1 cellular context compared by ENCODE assay signal in genomic region chr7:140230862-140231778, GRCh38.
TF ChIP-seq lines count a peak whose summit lies in the region.

No MANE protein-coding gene starts in this region.

TF ChIP-seq in HepG2, 621 proteins besides CTCF, POLR2A, EP300 and RAD21 (continued from another document and continues in another):
- TF ChIP-seq, protein P1, sequence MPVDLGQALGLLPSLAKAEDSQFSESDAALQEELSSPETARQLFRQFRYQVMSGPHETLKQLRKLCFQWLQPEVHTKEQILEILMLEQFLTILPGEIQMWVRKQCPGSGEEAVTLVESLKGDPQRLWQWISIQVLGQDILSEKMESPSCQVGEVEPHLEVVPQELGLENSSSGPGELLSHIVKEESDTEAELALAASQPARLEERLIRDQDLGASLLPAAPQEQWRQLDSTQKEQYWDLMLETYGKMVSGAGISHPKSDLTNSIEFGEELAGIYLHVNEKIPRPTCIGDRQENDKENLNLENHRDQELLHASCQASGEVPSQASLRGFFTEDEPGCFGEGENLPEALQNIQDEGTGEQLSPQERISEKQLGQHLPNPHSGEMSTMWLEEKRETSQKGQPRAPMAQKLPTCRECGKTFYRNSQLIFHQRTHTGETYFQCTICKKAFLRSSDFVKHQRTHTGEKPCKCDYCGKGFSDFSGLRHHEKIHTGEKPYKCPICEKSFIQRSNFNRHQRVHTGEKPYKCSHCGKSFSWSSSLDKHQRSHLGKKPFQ (CRISPR knock-in tag; IDR thresholded peaks at IDR 0.05; ENCODE audit: insufficient replicate concordance) = no peak
- no peak for TF ChIP-seq ZNF317 (CRISPR knock-in tag; IDR thresholded peaks at IDR 0.05)
- TF ChIP-seq ZNF530 (CRISPR knock-in tag; IDR thresholded peaks at IDR 0.05; ENCODE audit: low read depth) = no peak
- TF ChIP-seq HOXA9 (CRISPR knock-in tag; IDR thresholded peaks at IDR 0.05; ENCODE audit: borderline replicate concordance) = 0 out of 2 replicates have a peak, but pooled peaks have one; percentile 61
- no peak; the same call in 1 of the 2 replicates for TF ChIP-seq ZSCAN9 (CRISPR knock-in tag; IDR thresholded peaks at IDR 0.05; ENCODE audit: borderline replicate concordance)
- TF ChIP-seq ZNF790 (CRISPR knock-in tag; IDR thresholded peaks at IDR 0.05; ENCODE audit: borderline replicate concordance) = no peak
- no peak for TF ChIP-seq SIX4 (CRISPR knock-in tag; IDR thresholded peaks at IDR 0.05)
- TF ChIP-seq ZNF34 (CRISPR knock-in tag; IDR thresholded peaks at IDR 0.05; ENCODE audit: borderline replicate concordance) = no peak
- TF ChIP-seq POLR2G (IDR thresholded peaks at IDR 0.05; ENCODE audit: low read depth, low read length) = peak; percentile 86
- TF ChIP-seq ZNF441 (CRISPR knock-in tag; IDR thresholded peaks at IDR 0.05; ENCODE audit: borderline replicate concordance) = no peak; the same call in none of the 2 replicates
- TF ChIP-seq SNRNP70 (IDR thresholded peaks at IDR 0.05; ENCODE audit: low read depth, low read length) = no peak
- TF ChIP-seq, protein P2, sequence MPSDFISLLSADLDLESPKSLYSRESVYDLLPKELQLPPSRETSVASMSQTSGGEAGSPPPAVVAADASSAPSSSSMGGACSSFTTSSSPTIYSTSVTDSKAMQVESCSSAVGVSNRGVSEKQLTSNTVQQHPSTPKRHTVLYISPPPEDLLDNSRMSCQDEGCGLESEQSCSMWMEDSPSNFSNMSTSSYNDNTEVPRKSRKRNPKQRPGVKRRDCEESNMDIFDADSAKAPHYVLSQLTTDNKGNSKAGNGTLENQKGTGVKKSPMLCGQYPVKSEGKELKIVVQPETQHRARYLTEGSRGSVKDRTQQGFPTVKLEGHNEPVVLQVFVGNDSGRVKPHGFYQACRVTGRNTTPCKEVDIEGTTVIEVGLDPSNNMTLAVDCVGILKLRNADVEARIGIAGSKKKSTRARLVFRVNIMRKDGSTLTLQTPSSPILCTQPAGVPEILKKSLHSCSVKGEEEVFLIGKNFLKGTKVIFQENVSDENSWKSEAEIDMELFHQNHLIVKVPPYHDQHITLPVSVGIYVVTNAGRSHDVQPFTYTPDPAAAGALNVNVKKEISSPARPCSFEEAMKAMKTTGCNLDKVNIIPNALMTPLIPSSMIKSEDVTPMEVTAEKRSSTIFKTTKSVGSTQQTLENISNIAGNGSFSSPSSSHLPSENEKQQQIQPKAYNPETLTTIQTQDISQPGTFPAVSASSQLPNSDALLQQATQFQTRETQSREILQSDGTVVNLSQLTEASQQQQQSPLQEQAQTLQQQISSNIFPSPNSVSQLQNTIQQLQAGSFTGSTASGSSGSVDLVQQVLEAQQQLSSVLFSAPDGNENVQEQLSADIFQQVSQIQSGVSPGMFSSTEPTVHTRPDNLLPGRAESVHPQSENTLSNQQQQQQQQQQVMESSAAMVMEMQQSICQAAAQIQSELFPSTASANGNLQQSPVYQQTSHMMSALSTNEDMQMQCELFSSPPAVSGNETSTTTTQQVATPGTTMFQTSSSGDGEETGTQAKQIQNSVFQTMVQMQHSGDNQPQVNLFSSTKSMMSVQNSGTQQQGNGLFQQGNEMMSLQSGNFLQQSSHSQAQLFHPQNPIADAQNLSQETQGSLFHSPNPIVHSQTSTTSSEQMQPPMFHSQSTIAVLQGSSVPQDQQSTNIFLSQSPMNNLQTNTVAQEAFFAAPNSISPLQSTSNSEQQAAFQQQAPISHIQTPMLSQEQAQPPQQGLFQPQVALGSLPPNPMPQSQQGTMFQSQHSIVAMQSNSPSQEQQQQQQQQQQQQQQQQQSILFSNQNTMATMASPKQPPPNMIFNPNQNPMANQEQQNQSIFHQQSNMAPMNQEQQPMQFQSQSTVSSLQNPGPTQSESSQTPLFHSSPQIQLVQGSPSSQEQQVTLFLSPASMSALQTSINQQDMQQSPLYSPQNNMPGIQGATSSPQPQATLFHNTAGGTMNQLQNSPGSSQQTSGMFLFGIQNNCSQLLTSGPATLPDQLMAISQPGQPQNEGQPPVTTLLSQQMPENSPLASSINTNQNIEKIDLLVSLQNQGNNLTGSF (CRISPR knock-in tag; IDR thresholded peaks at IDR 0.05) = no peak
- no peak; the same call in 1 of the 2 replicates for TF ChIP-seq SP4 (CRISPR knock-in tag; IDR thresholded peaks at IDR 0.05)
- 0 out of 2 replicates have a peak, but pooled peaks have one; percentile 42 for TF ChIP-seq FOXC1 (CRISPR knock-in tag; IDR thresholded peaks at IDR 0.05; ENCODE audit: borderline replicate concordance)
- TF ChIP-seq SPEN (CRISPR knock-in tag; IDR thresholded peaks at IDR 0.05; ENCODE audit: low read depth) = peak; percentile 5; the same call in 1 of the 2 replicates
- TF ChIP-seq FOXK2 (IDR thresholded peaks at IDR 0.05) = no peak
- peak; percentile 72 for TF ChIP-seq TAF1 (CRISPR knock-in tag; IDR thresholded peaks at IDR 0.05)
- 0 out of 2 replicates have a peak, but pooled peaks have one; percentile 50 for TF ChIP-seq FIP1L1 (IDR thresholded peaks at IDR 0.05; ENCODE audit: borderline replicate concordance, insufficient read depth, low read depth, low read length)
- TF ChIP-seq ZNF143 (CRISPR knock-in tag; IDR thresholded peaks at IDR 0.05) = peak; percentile 31; the same call in 1 of the 2 replicates
- peak; percentile 92 for TF ChIP-seq ZBTB7B (CRISPR knock-in tag; IDR thresholded peaks at IDR 0.05)
- no peak for TF ChIP-seq ZNF160 (CRISPR knock-in tag; IDR thresholded peaks at IDR 0.05)
- TF ChIP-seq TBX3 (IDR thresholded peaks at IDR 0.05; ENCODE audit: borderline replicate concordance) = no peak
- TF ChIP-seq ZMYM3 (CRISPR knock-in tag; IDR thresholded peaks at IDR 0.05) = 0 out of 2 replicates have a peak, but pooled peaks have one; percentile 32
- no peak for TF ChIP-seq CCAR2 (optimal IDR thresholded peaks at IDR 0.05; ENCODE audit: low read depth, low read length)
- peak; percentile 41 for TF ChIP-seq DR1 (CRISPR knock-in tag; IDR thresholded peaks at IDR 0.05)
- TF ChIP-seq FOXK1 (CRISPR knock-in tag; IDR thresholded peaks at IDR 0.05; ENCODE audit: borderline replicate concordance, low read depth) = peak; percentile 40; the same call in 1 of the 2 replicates
- TF ChIP-seq MIXL1 (CRISPR knock-in tag; IDR thresholded peaks at IDR 0.05) = no peak; the same call in 1 of the 2 replicates
- 0 out of 2 replicates have a peak, but pooled peaks have one; percentile 14 for TF ChIP-seq CHCHD3 (CRISPR knock-in tag; IDR thresholded peaks at IDR 0.05)
- TF ChIP-seq ZNF496 (CRISPR knock-in tag; IDR thresholded peaks at IDR 0.05; ENCODE audit: insufficient replicate concordance) = no peak
- TF ChIP-seq ZNF510 (CRISPR knock-in tag; IDR thresholded peaks at IDR 0.05; ENCODE audit: low read depth) = no peak
- no peak for TF ChIP-seq NONO (IDR thresholded peaks at IDR 0.05)
- no peak for TF ChIP-seq NONO (CRISPR knock-in tag; conservative IDR thresholded peaks at IDR 0.05)
- TF ChIP-seq GATAD1 (CRISPR knock-in tag; IDR thresholded peaks at IDR 0.05) = peak; percentile 35; the same call in 1 of the 2 replicates
- no peak for TF ChIP-seq SRF (IDR thresholded peaks at IDR 0.05; ENCODE audit: low read depth, low read length)
- no peak for TF ChIP-seq MTA3 (CRISPR knock-in tag; IDR thresholded peaks at IDR 0.05)
- TF ChIP-seq RBM22 (optimal IDR thresholded peaks at IDR 0.05; ENCODE audit: low read length) = peak; percentile 83
- TF ChIP-seq THYN1 (CRISPR knock-in tag; IDR thresholded peaks at IDR 0.05; ENCODE audit: borderline replicate concordance, low read depth) = no peak
- TF ChIP-seq, protein P3, sequence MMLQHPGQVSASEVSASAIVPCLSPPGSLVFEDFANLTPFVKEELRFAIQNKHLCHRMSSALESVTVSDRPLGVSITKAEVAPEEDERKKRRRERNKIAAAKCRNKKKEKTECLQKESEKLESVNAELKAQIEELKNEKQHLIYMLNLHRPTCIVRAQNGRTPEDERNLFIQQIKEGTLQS (CRISPR knock-in tag; IDR thresholded peaks at IDR 0.05) = no peak
- TF ChIP-seq ZNF17 (CRISPR knock-in tag; IDR thresholded peaks at IDR 0.05) = no peak
- TF ChIP-seq NR2F6 (IDR thresholded peaks at IDR 0.05) = peak; percentile 67
- peak; percentile 66; the same call in 1 of the 2 replicates for TF ChIP-seq NR2F6 (CRISPR knock-in tag; IDR thresholded peaks at IDR 0.05)
- TF ChIP-seq ZNF446 (CRISPR knock-in tag; IDR thresholded peaks at IDR 0.05) = no peak; the same call in 1 of the 2 replicates
- TF ChIP-seq, protein P4, sequence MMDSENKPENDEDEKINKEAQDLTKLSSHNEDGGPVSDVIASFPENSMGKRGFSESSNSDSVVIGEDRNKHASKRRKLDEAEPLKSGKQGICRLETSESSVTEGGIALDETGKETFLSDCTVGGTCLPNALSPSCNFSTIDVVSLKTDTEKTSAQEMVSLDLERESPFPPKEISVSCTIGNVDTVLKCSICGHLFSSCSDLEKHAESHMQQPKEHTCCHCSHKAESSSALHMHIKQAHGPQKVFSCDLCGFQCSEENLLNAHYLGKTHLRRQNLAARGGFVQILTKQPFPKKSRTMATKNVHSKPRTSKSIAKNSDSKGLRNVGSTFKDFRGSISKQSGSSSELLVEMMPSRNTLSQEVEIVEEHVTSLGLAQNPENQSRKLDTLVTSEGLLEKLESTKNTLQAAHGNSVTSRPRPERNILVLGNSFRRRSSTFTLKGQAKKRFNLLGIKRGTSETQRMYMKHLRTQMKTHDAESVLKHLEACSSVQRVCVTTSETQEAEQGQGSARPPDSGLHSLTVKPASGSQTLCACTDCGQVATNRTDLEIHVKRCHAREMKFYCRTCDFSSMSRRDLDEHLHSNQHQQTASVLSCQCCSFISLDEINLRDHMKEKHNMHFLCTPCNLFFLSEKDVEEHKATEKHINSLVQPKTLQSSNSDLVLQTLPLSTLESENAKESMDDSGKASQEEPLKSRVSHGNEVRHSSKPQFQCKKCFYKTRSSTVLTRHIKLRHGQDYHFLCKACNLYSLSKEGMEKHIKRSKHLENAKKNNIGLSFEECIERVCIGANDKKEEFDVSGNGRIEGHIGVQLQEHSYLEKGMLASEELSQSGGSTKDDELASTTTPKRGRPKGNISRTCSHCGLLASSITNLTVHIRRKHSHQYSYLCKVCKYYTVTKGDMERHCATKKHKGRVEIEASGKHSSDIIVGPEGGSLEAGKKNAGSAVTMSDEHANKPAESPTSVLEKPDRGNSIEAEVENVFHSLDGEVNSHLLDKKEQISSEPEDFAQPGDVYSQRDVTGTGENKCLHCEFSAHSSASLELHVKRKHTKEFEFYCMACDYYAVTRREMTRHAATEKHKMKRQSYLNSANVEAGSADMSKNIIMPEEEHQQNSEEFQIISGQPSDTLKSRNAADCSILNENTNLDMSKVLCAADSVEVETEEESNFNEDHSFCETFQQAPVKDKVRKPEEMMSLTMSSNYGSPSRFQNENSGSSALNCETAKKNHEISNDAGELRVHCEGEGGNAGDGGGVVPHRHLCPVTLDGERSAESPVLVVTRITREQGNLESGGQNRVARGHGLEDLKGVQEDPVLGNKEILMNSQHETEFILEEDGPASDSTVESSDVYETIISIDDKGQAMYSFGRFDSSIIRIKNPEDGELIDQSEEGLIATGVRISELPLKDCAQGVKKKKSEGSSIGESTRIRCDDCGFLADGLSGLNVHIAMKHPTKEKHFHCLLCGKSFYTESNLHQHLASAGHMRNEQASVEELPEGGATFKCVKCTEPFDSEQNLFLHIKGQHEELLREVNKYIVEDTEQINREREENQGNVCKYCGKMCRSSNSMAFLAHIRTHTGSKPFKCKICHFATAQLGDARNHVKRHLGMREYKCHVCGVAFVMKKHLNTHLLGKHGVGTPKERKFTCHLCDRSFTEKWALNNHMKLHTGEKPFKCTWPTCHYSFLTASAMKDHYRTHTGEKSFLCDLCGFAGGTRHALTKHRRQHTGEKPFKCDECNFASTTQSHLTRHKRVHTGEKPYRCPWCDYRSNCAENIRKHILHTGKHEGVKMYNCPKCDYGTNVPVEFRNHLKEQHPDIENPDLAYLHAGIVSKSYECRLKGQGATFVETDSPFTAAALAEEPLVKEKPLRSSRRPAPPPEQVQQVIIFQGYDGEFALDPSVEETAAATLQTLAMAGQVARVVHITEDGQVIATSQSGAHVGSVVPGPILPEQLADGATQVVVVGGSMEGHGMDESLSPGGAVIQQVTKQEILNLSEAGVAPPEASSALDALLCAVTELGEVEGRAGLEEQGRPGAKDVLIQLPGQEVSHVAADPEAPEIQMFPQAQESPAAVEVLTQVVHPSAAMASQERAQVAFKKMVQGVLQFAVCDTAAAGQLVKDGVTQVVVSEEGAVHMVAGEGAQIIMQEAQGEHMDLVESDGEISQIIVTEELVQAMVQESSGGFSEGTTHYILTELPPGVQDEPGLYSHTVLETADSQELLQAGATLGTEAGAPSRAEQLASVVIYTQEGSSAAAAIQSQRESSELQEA (CRISPR knock-in tag; IDR thresholded peaks at IDR 0.05; ENCODE audit: not compliant biosample characterization) = peak; percentile 14
- TF ChIP-seq KDM4B (CRISPR knock-in tag; IDR thresholded peaks at IDR 0.05) = no peak
- TF ChIP-seq RARG (CRISPR knock-in tag; IDR thresholded peaks at IDR 0.05; ENCODE audit: low read depth) = no peak
- TF ChIP-seq ZBTB42 (CRISPR knock-in tag; IDR thresholded peaks at IDR 0.05) = no peak
- peak; percentile 41; the same call in 1 of the 2 replicates for TF ChIP-seq ZNF761 (CRISPR knock-in tag; conservative IDR thresholded peaks at IDR 0.05)
- TF ChIP-seq MAF1 (CRISPR knock-in tag; IDR thresholded peaks at IDR 0.05; ENCODE audit: borderline replicate concordance) = no peak
- TF ChIP-seq RNF2 (conservative IDR thresholded peaks at IDR 0.05; ENCODE audit: low read depth) = no peak
- no peak for TF ChIP-seq ZNF569 (CRISPR knock-in tag; IDR thresholded peaks at IDR 0.05; ENCODE audit: borderline replicate concordance)
- peak; percentile 63 for TF ChIP-seq ZNF609 (CRISPR knock-in tag; IDR thresholded peaks at IDR 0.05; ENCODE audit: borderline replicate concordance)
